19 cellular contexts compared by ENCODE assay signal in the genomic region with DNA sequence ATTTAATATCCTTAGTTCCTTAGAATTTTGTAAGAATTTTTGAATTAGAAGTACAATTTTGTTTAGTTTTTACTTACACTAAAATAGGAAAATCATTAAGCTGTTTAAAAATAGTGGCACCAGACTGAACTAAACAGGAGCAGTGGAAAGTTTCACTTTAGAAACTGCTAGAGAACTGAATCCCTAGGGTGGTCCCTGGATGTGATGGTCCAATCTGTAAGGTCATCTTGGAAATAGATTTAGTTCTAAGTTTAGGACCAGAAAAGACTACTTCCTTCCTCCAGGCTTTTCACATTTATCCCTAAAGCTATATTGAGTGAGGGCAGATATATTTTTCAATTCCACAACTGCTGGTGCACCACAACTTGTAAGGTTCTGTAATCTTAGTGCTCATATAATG.
"Had no signal": no experiment of that assay in that cellular context is flagged by ENCODE, and none has a peak within 500 bp of the region (broad histone marks: within the 10 kb centered on the region; RNA-seq: fewer than 3 reads in every experiment).

No MANE protein-coding gene starts in this region.

- H3K27me3 ChIP-seq: cardiac muscle cell, sigmoid colon had no signal

- H3K4me3 Mint-ChIP-seq: activated CD8-positive, alpha-beta T cell treated with anti-CD3 and anti-CD28 coated beads for 36 hours; activated naive CD8-positive, alpha-beta T cell treated with anti-CD3 and anti-CD28 coated beads, Interleukin-2, amount 50 U/mL, for 24 hours; naive thymus-derived CD4-positive, alpha-beta T cell; T-cell had no signal

- H3K36me3 ChIP-seq: cardiac muscle cell, prostate gland, sigmoid colon, WERI-Rb-1 had no signal

- H3K9me3 ChIP-seq: prostate gland, sigmoid colon had no signal

- H3K4me3 ChIP-seq: cardiac muscle cell, lung, prostate gland, sigmoid colon had no signal

- H3K4me1 ChIP-seq: prostate gland had no signal

- H3K27ac Mint-ChIP-seq: activated CD8-positive, alpha-beta T cell treated with anti-CD3 and anti-CD28 coated beads for 36 hours; activated naive CD8-positive, alpha-beta T cell treated with anti-CD3 and anti-CD28 coated beads, Interleukin-2, amount 50 U/mL, for 24 hours; T-cell had no signal

- H3K9me3 Mint-ChIP-seq: activated naive CD8-positive, alpha-beta T cell treated with anti-CD3 and anti-CD28 coated beads, Interleukin-2, amount 50 U/mL, for 24 hours; immature natural killer cell had no signal

- H3K27ac ChIP-seq: cardiac muscle cell, prostate gland, sigmoid colon, WERI-Rb-1 had no signal

- H3K27me3 Mint-ChIP-seq: activated CD8-positive, alpha-beta T cell treated with anti-CD3 and anti-CD28 coated beads for 36 hours; activated naive CD8-positive, alpha-beta T cell treated with anti-CD3 and anti-CD28 coated beads, Interleukin-2, amount 50 U/mL, for 24 hours; naive thymus-derived CD4-positive, alpha-beta T cell; T-cell had no signal

- ATAC-seq: activated CD8-positive, alpha-beta T cell treated with anti-CD3 and anti-CD28 coated beads for 36 hours; activated naive CD8-positive, alpha-beta T cell treated with anti-CD3 and anti-CD28 coated beads, Interleukin-2, amount 50 U/mL, for 24 hours; naive thymus-derived CD4-positive, alpha-beta T cell; stimulated activated naive CD8-positive, alpha-beta T cell treated with anti-CD3 and anti-CD28 coated beads, Interleukin-15, Interleukin-2, amounts not matched to agents 100 U/mL and 50 U/mL, for 24 hours; T-cell had no signal

- DNase-seq: activated CD4-positive, alpha-beta T cell treated with anti-CD3 and anti-CD28 coated beads for 4 hours; activated CD8-positive, alpha-beta memory T cell treated with anti-CD3 and anti-CD28 coated beads, Interleukin-2, amount 50 U/mL, for 48 hours; activated CD8-positive, alpha-beta T cell treated with anti-CD3 and anti-CD28 coated beads for 36 hours; activated naive CD4-positive, alpha-beta T cell treated with Interleukin-2 at 50 U/mL for 16 hours; activated naive CD8-positive, alpha-beta T cell treated with anti-CD3 and anti-CD28 coated beads, Interleukin-2, amount 50 U/mL, for 24 hours; cortex of kidney; effector memory CD4-positive, alpha-beta T cell; immature natural killer cell; naive thymus-derived CD4-positive, alpha-beta T cell; nucleus accumbens; sigmoid colon; stimulated activated CD4-positive, alpha-beta T cell treated with anti-CD3 and anti-CD28 coated beads, Interleukin-2, amount 100 ng/mL, for 48 hours; stimulated activated naive CD8-positive, alpha-beta T cell treated with anti-CD3 and anti-CD28 coated beads, Interleukin-15, Interleukin-2, amounts not matched to agents 100 U/mL and 50 U/mL, for 24 hours; T-cell; T1000; WERI-Rb-1 had no signal
